ENCODE assay signal across 1 cellular context in the genomic region with DNA sequence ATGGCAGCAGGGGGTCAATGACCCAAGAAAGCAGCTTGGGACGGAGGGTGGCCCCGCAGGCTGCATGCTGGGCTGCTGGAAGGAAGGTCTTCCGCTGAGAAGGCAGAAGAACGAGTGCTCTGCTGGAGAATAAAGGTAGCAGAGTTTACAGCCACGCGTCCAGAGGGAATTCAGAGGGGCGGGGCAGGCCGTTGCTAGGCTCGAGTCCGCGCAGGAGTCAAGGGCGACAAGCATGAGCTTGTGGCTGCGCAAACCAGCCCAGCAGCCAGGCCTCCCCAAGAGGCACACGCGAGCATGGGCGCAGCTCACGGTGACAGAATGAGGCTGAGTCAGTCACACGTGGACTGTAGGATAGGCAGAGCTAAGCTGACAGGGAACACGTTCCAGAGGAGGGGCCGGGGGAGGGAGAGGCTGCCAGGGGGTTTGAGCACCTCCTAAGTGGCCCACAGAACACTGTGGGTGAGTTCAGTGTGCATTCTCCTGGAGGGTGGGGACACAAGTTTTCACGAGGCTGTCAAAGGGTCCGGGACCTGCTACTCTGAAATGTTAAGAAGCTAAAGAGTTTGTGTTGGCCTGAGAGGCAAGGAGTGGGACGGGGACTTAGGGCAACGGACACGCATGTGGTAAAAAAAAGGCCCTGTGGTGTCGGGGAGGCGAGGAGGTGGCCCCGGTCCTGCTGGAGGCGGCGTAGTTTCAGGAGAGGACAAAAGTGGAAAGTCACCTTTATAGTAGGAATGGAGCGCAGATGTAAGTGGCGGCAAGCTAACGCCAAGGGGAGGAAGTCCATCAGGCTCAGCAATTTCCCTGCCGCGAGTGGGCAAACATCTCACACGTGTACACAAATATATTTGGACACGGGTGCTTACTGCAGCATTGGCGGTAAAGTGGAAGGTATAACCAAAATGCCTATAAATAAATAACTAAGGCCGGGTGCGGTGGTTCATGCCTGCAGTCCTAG.
TF ChIP-seq lines count a peak whose summit lies in the region.

No MANE protein-coding gene starts in this region.

TF ChIP-seq in K562, 482 proteins besides CTCF, POLR2A, EP300 and RAD21 (continued from another document and continues in another):
- TF ChIP-seq, protein P1, sequence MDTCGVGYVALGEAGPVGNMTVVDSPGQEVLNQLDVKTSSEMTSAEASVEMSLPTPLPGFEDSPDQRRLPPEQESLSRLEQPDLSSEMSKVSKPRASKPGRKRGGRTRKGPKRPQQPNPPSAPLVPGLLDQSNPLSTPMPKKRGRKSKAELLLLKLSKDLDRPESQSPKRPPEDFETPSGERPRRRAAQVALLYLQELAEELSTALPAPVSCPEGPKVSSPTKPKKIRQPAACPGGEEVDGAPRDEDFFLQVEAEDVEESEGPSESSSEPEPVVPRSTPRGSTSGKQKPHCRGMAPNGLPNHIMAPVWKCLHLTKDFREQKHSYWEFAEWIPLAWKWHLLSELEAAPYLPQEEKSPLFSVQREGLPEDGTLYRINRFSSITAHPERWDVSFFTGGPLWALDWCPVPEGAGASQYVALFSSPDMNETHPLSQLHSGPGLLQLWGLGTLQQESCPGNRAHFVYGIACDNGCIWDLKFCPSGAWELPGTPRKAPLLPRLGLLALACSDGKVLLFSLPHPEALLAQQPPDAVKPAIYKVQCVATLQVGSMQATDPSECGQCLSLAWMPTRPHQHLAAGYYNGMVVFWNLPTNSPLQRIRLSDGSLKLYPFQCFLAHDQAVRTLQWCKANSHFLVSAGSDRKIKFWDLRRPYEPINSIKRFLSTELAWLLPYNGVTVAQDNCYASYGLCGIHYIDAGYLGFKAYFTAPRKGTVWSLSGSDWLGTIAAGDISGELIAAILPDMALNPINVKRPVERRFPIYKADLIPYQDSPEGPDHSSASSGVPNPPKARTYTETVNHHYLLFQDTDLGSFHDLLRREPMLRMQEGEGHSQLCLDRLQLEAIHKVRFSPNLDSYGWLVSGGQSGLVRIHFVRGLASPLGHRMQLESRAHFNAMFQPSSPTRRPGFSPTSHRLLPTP (IDR thresholded peaks at IDR 0.05; ENCODE audit: borderline replicate concordance, extremely low read depth, insufficient read length): no peak
- TF ChIP-seq KLF1 (tag; IDR thresholded peaks at IDR 0.05): no peak
- TF ChIP-seq SMAD3 (CRISPR knock-in tag; conservative IDR thresholded peaks at IDR 0.05): no peak
- no peak for TF ChIP-seq ZNF184 (CRISPR knock-in tag; IDR thresholded peaks at IDR 0.05)
- TF ChIP-seq, protein P2, sequence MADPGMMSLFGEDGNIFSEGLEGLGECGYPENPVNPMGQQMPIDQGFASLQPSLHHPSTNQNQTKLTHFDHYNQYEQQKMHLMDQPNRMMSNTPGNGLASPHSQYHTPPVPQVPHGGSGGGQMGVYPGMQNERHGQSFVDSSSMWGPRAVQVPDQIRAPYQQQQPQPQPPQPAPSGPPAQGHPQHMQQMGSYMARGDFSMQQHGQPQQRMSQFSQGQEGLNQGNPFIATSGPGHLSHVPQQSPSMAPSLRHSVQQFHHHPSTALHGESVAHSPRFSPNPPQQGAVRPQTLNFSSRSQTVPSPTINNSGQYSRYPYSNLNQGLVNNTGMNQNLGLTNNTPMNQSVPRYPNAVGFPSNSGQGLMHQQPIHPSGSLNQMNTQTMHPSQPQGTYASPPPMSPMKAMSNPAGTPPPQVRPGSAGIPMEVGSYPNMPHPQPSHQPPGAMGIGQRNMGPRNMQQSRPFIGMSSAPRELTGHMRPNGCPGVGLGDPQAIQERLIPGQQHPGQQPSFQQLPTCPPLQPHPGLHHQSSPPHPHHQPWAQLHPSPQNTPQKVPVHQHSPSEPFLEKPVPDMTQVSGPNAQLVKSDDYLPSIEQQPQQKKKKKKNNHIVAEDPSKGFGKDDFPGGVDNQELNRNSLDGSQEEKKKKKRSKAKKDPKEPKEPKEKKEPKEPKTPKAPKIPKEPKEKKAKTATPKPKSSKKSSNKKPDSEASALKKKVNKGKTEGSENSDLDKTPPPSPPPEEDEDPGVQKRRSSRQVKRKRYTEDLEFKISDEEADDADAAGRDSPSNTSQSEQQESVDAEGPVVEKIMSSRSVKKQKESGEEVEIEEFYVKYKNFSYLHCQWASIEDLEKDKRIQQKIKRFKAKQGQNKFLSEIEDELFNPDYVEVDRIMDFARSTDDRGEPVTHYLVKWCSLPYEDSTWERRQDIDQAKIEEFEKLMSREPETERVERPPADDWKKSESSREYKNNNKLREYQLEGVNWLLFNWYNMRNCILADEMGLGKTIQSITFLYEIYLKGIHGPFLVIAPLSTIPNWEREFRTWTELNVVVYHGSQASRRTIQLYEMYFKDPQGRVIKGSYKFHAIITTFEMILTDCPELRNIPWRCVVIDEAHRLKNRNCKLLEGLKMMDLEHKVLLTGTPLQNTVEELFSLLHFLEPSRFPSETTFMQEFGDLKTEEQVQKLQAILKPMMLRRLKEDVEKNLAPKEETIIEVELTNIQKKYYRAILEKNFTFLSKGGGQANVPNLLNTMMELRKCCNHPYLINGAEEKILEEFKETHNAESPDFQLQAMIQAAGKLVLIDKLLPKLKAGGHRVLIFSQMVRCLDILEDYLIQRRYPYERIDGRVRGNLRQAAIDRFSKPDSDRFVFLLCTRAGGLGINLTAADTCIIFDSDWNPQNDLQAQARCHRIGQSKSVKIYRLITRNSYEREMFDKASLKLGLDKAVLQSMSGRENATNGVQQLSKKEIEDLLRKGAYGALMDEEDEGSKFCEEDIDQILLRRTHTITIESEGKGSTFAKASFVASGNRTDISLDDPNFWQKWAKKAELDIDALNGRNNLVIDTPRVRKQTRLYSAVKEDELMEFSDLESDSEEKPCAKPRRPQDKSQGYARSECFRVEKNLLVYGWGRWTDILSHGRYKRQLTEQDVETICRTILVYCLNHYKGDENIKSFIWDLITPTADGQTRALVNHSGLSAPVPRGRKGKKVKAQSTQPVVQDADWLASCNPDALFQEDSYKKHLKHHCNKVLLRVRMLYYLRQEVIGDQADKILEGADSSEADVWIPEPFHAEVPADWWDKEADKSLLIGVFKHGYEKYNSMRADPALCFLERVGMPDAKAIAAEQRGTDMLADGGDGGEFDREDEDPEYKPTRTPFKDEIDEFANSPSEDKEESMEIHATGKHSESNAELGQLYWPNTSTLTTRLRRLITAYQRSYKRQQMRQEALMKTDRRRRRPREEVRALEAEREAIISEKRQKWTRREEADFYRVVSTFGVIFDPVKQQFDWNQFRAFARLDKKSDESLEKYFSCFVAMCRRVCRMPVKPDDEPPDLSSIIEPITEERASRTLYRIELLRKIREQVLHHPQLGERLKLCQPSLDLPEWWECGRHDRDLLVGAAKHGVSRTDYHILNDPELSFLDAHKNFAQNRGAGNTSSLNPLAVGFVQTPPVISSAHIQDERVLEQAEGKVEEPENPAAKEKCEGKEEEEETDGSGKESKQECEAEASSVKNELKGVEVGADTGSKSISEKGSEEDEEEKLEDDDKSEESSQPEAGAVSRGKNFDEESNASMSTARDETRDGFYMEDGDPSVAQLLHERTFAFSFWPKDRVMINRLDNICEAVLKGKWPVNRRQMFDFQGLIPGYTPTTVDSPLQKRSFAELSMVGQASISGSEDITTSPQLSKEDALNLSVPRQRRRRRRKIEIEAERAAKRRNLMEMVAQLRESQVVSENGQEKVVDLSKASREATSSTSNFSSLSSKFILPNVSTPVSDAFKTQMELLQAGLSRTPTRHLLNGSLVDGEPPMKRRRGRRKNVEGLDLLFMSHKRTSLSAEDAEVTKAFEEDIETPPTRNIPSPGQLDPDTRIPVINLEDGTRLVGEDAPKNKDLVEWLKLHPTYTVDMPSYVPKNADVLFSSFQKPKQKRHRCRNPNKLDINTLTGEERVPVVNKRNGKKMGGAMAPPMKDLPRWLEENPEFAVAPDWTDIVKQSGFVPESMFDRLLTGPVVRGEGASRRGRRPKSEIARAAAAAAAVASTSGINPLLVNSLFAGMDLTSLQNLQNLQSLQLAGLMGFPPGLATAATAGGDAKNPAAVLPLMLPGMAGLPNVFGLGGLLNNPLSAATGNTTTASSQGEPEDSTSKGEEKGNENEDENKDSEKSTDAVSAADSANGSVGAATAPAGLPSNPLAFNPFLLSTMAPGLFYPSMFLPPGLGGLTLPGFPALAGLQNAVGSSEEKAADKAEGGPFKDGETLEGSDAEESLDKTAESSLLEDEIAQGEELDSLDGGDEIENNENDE (IDR thresholded peaks at IDR 0.05; ENCODE audit: low read depth, low read length): no peak
- TF ChIP-seq ZNF175 (CRISPR knock-in tag; IDR thresholded peaks at IDR 0.05; ENCODE audit: low read depth): no peak
- no peak for TF ChIP-seq ZNF780A (CRISPR knock-in tag; IDR thresholded peaks at IDR 0.05)
- TF ChIP-seq YY1 (IDR thresholded peaks at IDR 0.05; ENCODE audit: borderline replicate concordance in 1 of 3, control insufficient read depth in 1 of 3, extremely low read depth in 1 of 3, insufficient read depth in 3 of 3, insufficient read length in 1 of 3, insufficient replicate concordance in 2 of 3, low read depth in 1 of 3, low read length in 2 of 3): peak in 1 of 3 experiments; percentile 62
- no peak for TF ChIP-seq ZNF224 (CRISPR knock-in tag; IDR thresholded peaks at IDR 0.05)
- TF ChIP-seq EGR1 (conservative IDR thresholded peaks at IDR 0.05): no peak
- no peak for TF ChIP-seq CHD4 (IDR thresholded peaks at IDR 0.05; ENCODE audit: insufficient read depth, insufficient replicate concordance, low read depth, low read length, poor library complexity, severe bottlenecking)
- TF ChIP-seq EZH2 (IDR thresholded peaks at IDR 0.05; ENCODE audit: borderline replicate concordance, low read depth, low read length): no peak
- TF ChIP-seq CBX1 (IDR thresholded peaks at IDR 0.05; ENCODE audit: low read depth): no peak
- TF ChIP-seq SRF (CRISPR knock-in tag; IDR thresholded peaks at IDR 0.05): no peak
- TF ChIP-seq HCFC1 (IDR thresholded peaks at IDR 0.05; ENCODE audit: low read depth, low read length): no peak
- TF ChIP-seq STAG1 (CRISPR knock-in tag; IDR thresholded peaks at IDR 0.05; ENCODE audit: borderline replicate concordance): no peak
- no peak for TF ChIP-seq ZKSCAN3 (CRISPR knock-in tag; IDR thresholded peaks at IDR 0.05)
- TF ChIP-seq KLF16 (IDR thresholded peaks at IDR 0.05): no peak
- 0 out of 2 replicates have a peak, but pooled peaks have one; percentile 29 for TF ChIP-seq NR2C2 (CRISPR knock-in tag; IDR thresholded peaks at IDR 0.05)
- TF ChIP-seq NR2C2 (tag; IDR thresholded peaks at IDR 0.05): 0 out of 2 replicates have a peak, but pooled peaks have one; percentile 21
- TF ChIP-seq, protein P3, sequence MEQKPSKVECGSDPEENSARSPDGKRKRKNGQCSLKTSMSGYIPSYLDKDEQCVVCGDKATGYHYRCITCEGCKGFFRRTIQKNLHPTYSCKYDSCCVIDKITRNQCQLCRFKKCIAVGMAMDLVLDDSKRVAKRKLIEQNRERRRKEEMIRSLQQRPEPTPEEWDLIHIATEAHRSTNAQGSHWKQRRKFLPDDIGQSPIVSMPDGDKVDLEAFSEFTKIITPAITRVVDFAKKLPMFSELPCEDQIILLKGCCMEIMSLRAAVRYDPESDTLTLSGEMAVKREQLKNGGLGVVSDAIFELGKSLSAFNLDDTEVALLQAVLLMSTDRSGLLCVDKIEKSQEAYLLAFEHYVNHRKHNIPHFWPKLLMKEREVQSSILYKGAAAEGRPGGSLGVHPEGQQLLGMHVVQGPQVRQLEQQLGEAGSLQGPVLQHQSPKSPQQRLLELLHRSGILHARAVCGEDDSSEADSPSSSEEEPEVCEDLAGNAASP (IDR thresholded peaks at IDR 0.05): no peak
- peak; percentile 57; the same call in 1 of the 2 replicates for TF ChIP-seq CTBP1 (IDR thresholded peaks at IDR 0.05; ENCODE audit: borderline replicate concordance)
- peak; percentile 43 for TF ChIP-seq SAP30 (IDR thresholded peaks at IDR 0.05; ENCODE audit: borderline replicate concordance, insufficient read depth, low read depth, low read length, poor library complexity, severe bottlenecking)
- TF ChIP-seq, protein P4, sequence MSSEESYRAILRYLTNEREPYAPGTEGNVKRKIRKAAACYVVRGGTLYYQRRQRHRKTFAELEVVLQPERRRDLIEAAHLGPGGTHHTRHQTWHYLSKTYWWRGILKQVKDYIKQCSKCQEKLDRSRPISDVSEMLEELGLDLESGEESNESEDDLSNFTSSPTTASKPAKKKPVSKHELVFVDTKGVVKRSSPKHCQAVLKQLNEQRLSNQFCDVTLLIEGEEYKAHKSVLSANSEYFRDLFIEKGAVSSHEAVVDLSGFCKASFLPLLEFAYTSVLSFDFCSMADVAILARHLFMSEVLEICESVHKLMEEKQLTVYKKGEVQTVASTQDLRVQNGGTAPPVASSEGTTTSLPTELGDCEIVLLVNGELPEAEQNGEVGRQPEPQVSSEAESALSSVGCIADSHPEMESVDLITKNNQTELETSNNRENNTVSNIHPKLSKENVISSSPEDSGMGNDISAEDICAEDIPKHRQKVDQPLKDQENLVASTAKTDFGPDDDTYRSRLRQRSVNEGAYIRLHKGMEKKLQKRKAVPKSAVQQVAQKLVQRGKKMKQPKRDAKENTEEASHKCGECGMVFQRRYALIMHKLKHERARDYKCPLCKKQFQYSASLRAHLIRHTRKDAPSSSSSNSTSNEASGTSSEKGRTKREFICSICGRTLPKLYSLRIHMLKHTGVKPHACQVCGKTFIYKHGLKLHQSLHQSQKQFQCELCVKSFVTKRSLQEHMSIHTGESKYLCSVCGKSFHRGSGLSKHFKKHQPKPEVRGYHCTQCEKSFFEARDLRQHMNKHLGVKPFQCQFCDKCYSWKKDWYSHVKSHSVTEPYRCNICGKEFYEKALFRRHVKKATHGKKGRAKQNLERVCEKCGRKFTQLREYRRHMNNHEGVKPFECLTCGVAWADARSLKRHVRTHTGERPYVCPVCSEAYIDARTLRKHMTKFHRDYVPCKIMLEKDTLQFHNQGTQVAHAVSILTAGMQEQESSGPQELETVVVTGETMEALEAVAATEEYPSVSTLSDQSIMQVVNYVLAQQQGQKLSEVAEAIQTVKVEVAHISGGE (CRISPR knock-in tag; IDR thresholded peaks at IDR 0.05): no peak
- TF ChIP-seq, protein P5, sequence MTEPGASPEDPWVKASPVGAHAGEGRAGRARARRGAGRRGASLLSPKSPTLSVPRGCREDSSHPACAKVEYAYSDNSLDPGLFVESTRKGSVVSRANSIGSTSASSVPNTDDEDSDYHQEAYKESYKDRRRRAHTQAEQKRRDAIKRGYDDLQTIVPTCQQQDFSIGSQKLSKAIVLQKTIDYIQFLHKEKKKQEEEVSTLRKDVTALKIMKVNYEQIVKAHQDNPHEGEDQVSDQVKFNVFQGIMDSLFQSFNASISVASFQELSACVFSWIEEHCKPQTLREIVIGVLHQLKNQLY (CRISPR knock-in tag; conservative IDR thresholded peaks at IDR 0.05): no peak
- no peak for TF ChIP-seq ZNF57 (CRISPR knock-in tag; IDR thresholded peaks at IDR 0.05)
- TF ChIP-seq LARP7 (IDR thresholded peaks at IDR 0.05): no peak
- no peak for TF ChIP-seq MTA2 (IDR thresholded peaks at IDR 0.05; ENCODE audit: low read depth)
- TF ChIP-seq WHSC1 (IDR thresholded peaks at IDR 0.05; ENCODE audit: low read length): no peak
- no peak for TF ChIP-seq TAF9B (IDR thresholded peaks at IDR 0.05; ENCODE audit: partially characterized antibody)
- no peak for TF ChIP-seq BRF1 (IDR thresholded peaks at IDR 0.05; ENCODE audit: borderline replicate concordance, extremely low read depth, insufficient read length)
- peak; percentile 65 for TF ChIP-seq MEIS2 (IDR thresholded peaks at IDR 0.05; ENCODE audit: partially characterized antibody)
- no peak for TF ChIP-seq PHF21A (IDR thresholded peaks at IDR 0.05; ENCODE audit: borderline replicate concordance, low read depth)
